Comparison of ENCODE assay signal across 27 cellular contexts in the genomic region with DNA sequence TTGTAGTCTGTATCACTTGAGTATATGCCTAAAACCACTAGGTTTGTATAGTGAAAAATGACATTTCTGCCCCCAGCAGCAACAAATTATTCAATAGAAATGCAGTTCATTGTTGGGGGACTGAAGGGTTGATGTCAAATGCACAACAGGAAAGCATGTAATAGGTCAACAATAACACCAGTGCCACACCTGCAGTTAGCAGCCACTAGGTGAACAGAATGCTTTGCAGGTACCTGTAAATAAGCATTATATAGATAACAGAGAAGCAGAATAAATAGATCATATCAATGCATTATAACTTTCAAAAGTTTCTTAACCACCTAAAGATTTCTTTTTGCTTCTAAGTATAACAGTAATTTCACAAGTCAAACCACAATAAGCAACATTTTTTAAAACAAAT.
"Had no signal": no experiment of that assay in that cellular context is flagged by ENCODE, and none has a peak within 500 bp of the region (broad histone marks: within the 10 kb centered on the region; RNA-seq: fewer than 3 reads in every experiment).

No MANE protein-coding gene starts in this region.

- H3K27me3 ChIP-seq: neutrophil, right atrium auricular region, stomach, testis, thyroid gland, transverse colon, upper lobe of right lung had no signal

- H3K36me3 ChIP-seq: lower lobe of right lung, neutrophil, right atrium auricular region, stomach, thyroid gland, transverse colon, upper lobe of right lung had no signal

- H3K9ac ChIP-seq: parathyroid adenoma had no signal

- H3K9me3 Mint-ChIP-seq: nephron; neural crest cell; stimulated activated naive B cell treated with anti-CD40 and anti-IgM and Interleukin-4, amounts not matched to agents 10 μg/mL and 1 μg/mL and 100 μg/mL, for 72 hours had no signal

- H2AFZ ChIP-seq: parathyroid adenoma had no signal

- H3K79me2 ChIP-seq: parathyroid adenoma had no signal

- H3K4me1 Mint-ChIP-seq: naive thymus-derived CD8-positive, alpha-beta T cell; nephron; stimulated activated naive B cell treated with anti-CD40 and anti-IgM and Interleukin-4, amounts not matched to agents 10 μg/mL and 1 μg/mL and 100 μg/mL, for 72 hours had no signal

- H3K4me1 ChIP-seq: lower lobe of right lung, parathyroid adenoma, right atrium auricular region, stomach, testis, thyroid gland, transverse colon, upper lobe of right lung had no signal

- H3K27ac ChIP-seq: lower lobe of right lung, neutrophil, parathyroid adenoma, right atrium auricular region, skin epidermis, stomach, testis, thyroid gland, transverse colon, upper lobe of right lung had no signal

- H3K36me3 Mint-ChIP-seq: naive thymus-derived CD8-positive, alpha-beta T cell; stimulated activated naive B cell treated with anti-CD40 and anti-IgM and Interleukin-4, amounts not matched to agents 10 μg/mL and 1 μg/mL and 100 μg/mL, for 72 hours had no signal

- H3K9me3 ChIP-seq: lower lobe of right lung, neutrophil, right atrium auricular region, stomach, testis, thyroid gland, transverse colon, upper lobe of right lung had no signal

- H3K4me3 ChIP-seq: lower lobe of right lung, right atrium auricular region, skin epidermis, stomach, testis, thyroid gland, transverse colon, upper lobe of right lung had no signal

- H3K4me3 Mint-ChIP-seq: naive thymus-derived CD8-positive, alpha-beta T cell; nephron; neural crest cell; stimulated activated naive B cell treated with anti-CD40 and anti-IgM and Interleukin-4, amounts not matched to agents 10 μg/mL and 1 μg/mL and 100 μg/mL, for 72 hours had no signal

- DNase-seq: hippocampal formation; kidney glomerular epithelial cell; left cardiac atrium; lower lobe of right lung; mammary epithelial cell; mesenchymal stem cell; naive thymus-derived CD8-positive, alpha-beta T cell; occipital lobe; stimulated activated CD4-positive, alpha-beta T cell treated with anti-CD3 and anti-CD28 coated beads, Interleukin-12 subunit alpha, Interleukin-12 subunit beta, amount 100 ng/mL, for 4 hours; stimulated activated CD4-positive, alpha-beta T cell treated with anti-CD3 and anti-CD28 coated beads, Interleukin-15, amount 100 ng/mL, for 24 hours; stimulated activated CD4-positive, alpha-beta T cell treated with anti-CD3 and anti-CD28 coated beads, Interleukin-2, amount 100 ng/mL, for 24 hours; stimulated activated CD4-positive, alpha-beta T cell treated with anti-CD3 and anti-CD28 coated beads, Interleukin-4, amount 100 ng/mL, for 1 hour; stimulated activated naive B cell treated with anti-CD40 and anti-IgM and Interleukin-4, amounts not matched to agents 10 μg/mL and 1 μg/mL and 100 μg/mL, for 72 hours; stimulated activated naive CD8-positive, alpha-beta T cell treated with anti-CD3 and anti-CD28 coated beads, Interleukin-15, Interleukin-2, amounts not matched to agents 100 U/mL and 50 U/mL, for 24 hours; stomach; testis; thyroid gland; transverse colon; upper lobe of right lung had no signal

- ATAC-seq: left cardiac atrium; left lobe of liver; lower lobe of right lung; naive thymus-derived CD8-positive, alpha-beta T cell; sciatic nerve; stimulated activated naive B cell treated with anti-CD40 and anti-IgM and Interleukin-4, amounts not matched to agents 10 μg/mL and 1 μg/mL and 100 μg/mL, for 72 hours; stimulated activated naive CD8-positive, alpha-beta T cell treated with anti-CD3 and anti-CD28 coated beads, Interleukin-15, Interleukin-2, amounts not matched to agents 100 U/mL and 50 U/mL, for 24 hours; upper lobe of right lung had no signal

- H3K27ac Mint-ChIP-seq: naive thymus-derived CD8-positive, alpha-beta T cell; nephron; stimulated activated naive B cell treated with anti-CD40 and anti-IgM and Interleukin-4, amounts not matched to agents 10 μg/mL and 1 μg/mL and 100 μg/mL, for 72 hours had no signal
